15 cellular contexts compared by ENCODE assay signal in genomic region chr7:18895456-18895855, GRCh38.
DNase-seq lines count a peak whose midpoint lies in the region; ATAC-seq, FAIRE-seq and TF ChIP-seq lines count a peak whose summit lies in the region.
"Had no signal": no experiment of that assay in that cellular context is flagged by ENCODE, and none has a peak within 500 bp of the region (broad histone marks: within the 10 kb centered on the region; RNA-seq: fewer than 3 reads in every experiment).

No MANE protein-coding gene starts in this region.

- peak; percentile 21 for FAIRE-seq in endothelial cell of umbilical vein (lab: Jason Lieb, UNC)

- no peak overlapping the region for H3K23ac ChIP-seq in neuronal stem cell (ENCODE audit: low read depth, low read length, poor library complexity)

- H3K36me3 ChIP-seq in PC-3 (ENCODE audit: low read depth, low read length) (no peaks in the 10 kb centered on the region), endothelial cell of umbilical vein (ENCODE audit: control insufficient read depth in 2 of 2, extremely low read depth in 1 of 2, insufficient read depth in 2 of 2, low read length in 2 of 2) (no peaks in the 10 kb centered on the region), neuronal stem cell (replicated peaks in 1 of 2; ENCODE audit: control insufficient read depth in 2 of 2, insufficient read depth in 2 of 2, low read length in 2 of 2) (no peaks in the 10 kb centered on the region)
- H3K36me3 ChIP-seq: ascending aorta, neural progenitor cell, uterus had no signal

- peak overlapping the region; percentile 64 for H3K4me3 ChIP-seq in PC-3 (ENCODE audit: low read length)
- H3K4me3 ChIP-seq in endothelial cell of umbilical vein (replicated peaks in 1 of 3; ENCODE audit: insufficient read depth in 1 of 3, low read depth in 1 of 3, low read length in 3 of 3) = no peak overlapping the region
- H3K4me3 ChIP-seq in neuronal stem cell (ENCODE audit: low read length in 2 of 2) = no peak overlapping the region
- H3K4me3 ChIP-seq: ascending aorta, GM23338, neural progenitor cell, uterus had no signal

- no peak for TF ChIP-seq CTCF in PC-3 (conservative IDR thresholded peaks at IDR 0.05; ENCODE audit: low read depth, low read length)
- no peak for TF ChIP-seq CTCF in endothelial cell of umbilical vein (IDR thresholded peaks at IDR 0.05; ENCODE audit: extremely low read depth in 1 of 2, insufficient read depth in 1 of 2, low read depth in 1 of 2, low read length in 2 of 2)

- H3K14ac ChIP-seq in neuronal stem cell (ENCODE audit: low read length) = no peak overlapping the region

- H3K9me3 ChIP-seq in PC-3 (ENCODE audit: low read length) (no peaks in the 10 kb centered on the region), endothelial cell of umbilical vein (replicated peaks; ENCODE audit: control insufficient read depth, insufficient read depth, low read length) (no peaks in the 10 kb centered on the region), neuronal stem cell (replicated peaks in 1 of 2; ENCODE audit: control insufficient read depth in 2 of 2, insufficient read depth in 1 of 2, low read depth in 1 of 2, low read length in 2 of 2) (no peaks in the 10 kb centered on the region)
- H3K9me3 ChIP-seq: ascending aorta, uterus had no signal

- H3K27ac ChIP-seq in PC-3 (ENCODE audit: low read length) (peak overlapping the region; percentile 84), endothelial cell of umbilical vein (ENCODE audit: insufficient read depth, low read depth, low read length) (peak overlapping the region; percentile 65), neuronal stem cell (replicated peaks; ENCODE audit: low read length) (no peak overlapping the region)
- H3K27ac ChIP-seq: ascending aorta, neural progenitor cell, uterus had no signal

- no CpG with 5 or more reads among the region's 3 CpGs for WGBS in neuronal stem cell (ENCODE audit: extremely low coverage in 2 of 2, insufficient read length in 2 of 2, insufficient replicate concordance in 1 of 2), 2 donors

- peaks cover 54% of the 10 kb centered on the region for H3K4me1 ChIP-seq in PC-3 (ENCODE audit: insufficient read depth, low read length)
- H3K4me1 ChIP-seq in endothelial cell of umbilical vein (ENCODE audit: control insufficient read depth, extremely low read depth, insufficient read depth, low read length) = peaks cover 14% of the 10 kb centered on the region
- peaks cover 0 to 2% of the 10 kb centered on the region in 2 donors for H3K4me1 ChIP-seq in neuronal stem cell (ENCODE audit: control insufficient read depth in 2 of 2, insufficient read depth in 1 of 2, low read depth in 1 of 2, low read length in 2 of 2)
- H3K4me1 ChIP-seq: neural progenitor cell, uterus had no signal

- H3K9me2 ChIP-seq in PC-3 (replicated peaks; ENCODE audit: low read length) = no peaks in the 10 kb centered on the region

- POLR2A ChIA-PET in PC-3 (lab: Charles Lee; ENCODE audit: unreplicated experiment) (no interaction called here), endothelial cell of umbilical vein (lab: Charles Lee) (no interaction called here)

- no peaks in the 10 kb centered on the region for H3K9me1 ChIP-seq in endothelial cell of umbilical vein (replicated peaks; ENCODE audit: control insufficient read depth, extremely low read depth, insufficient read depth, low read length)

- DNase-seq in COLO829 (ENCODE audit: low spot score) = peak; percentile 66
- peak; percentile 89 for DNase-seq in PC-3
- peak; percentile 75 for DNase-seq in endothelial cell of umbilical vein (ENCODE audit: low read depth, low spot score)
- DNase-seq in neuronal stem cell (ENCODE audit: low spot score) = no peak
- DNase-seq in mesenteric fat pad (ENCODE audit: low spot score) = no peak
- DNase-seq: erythroblast; NCI-H1930; stimulated activated CD8-positive, alpha-beta memory T cell treated with anti-CD3 and anti-CD28 coated beads, Interleukin-4, amount 100 ng/mL, for 48 hours; uterus had no signal

- intact Hi-C loops in PC-3 (cut with micrococcal nuclease) = loop anchor here (2.0 to 10.0 kb wide), 7 partner anchors 17 to 541 kb away; partner anchors contain the start of gene TWIST1
- intact Hi-C loops in endothelial cell of umbilical vein (cut with micrococcal nuclease) = loop anchor here (5.0 kb wide), 1 partner anchor 228 kb away; no protein-coding TSS in a partner anchor

- no peak overlapping the region for H2BK15ac ChIP-seq in neuronal stem cell (ENCODE audit: low read length)

- dilution Hi-C loops in endothelial cell of umbilical vein (cut with MboI; ENCODE audit: extremely low pct_ligation_motif_present, low sequenced_read_pairs) = no loop called here

- no peak overlapping the region for H4K91ac ChIP-seq in neuronal stem cell (ENCODE audit: low read depth, low read length, poor library complexity)

- H2AFZ ChIP-seq in PC-3 (ENCODE audit: low read length) = peak overlapping the region; percentile 67
- H2AFZ ChIP-seq in endothelial cell of umbilical vein (ENCODE audit: low read depth, low read length) = peak overlapping the region; percentile 69
- peak overlapping the region; percentile 6 for H2AFZ ChIP-seq in neuronal stem cell (ENCODE audit: low read length)
- H2AFZ ChIP-seq: GM23338, neural progenitor cell had no signal

- H4K8ac ChIP-seq in neuronal stem cell (ENCODE audit: low read depth, low read length) = no peak overlapping the region

- no peak overlapping the region for H2BK120ac ChIP-seq in neuronal stem cell (ENCODE audit: low read depth, low read length)

- no peak overlapping the region for H2BK12ac ChIP-seq in neuronal stem cell (ENCODE audit: low read length)

- H3K79me2 ChIP-seq in PC-3 (ENCODE audit: low read length) = no peaks in the 10 kb centered on the region
- H3K79me2 ChIP-seq in endothelial cell of umbilical vein (ENCODE audit: control insufficient read depth, insufficient read depth, low read length) = no peaks in the 10 kb centered on the region

- no peaks in the 10 kb centered on the region for H3K79me1 ChIP-seq in neuronal stem cell (ENCODE audit: low read depth, low read length)

- no peaks in the 10 kb centered on the region for H3K27me3 ChIP-seq in PC-3 (ENCODE audit: low read length)
- no peaks in the 10 kb centered on the region for H3K27me3 ChIP-seq in endothelial cell of umbilical vein (ENCODE audit: control insufficient read depth in 2 of 2, insufficient read depth in 2 of 2, low read length in 2 of 2)
- H3K27me3 ChIP-seq in neuronal stem cell (ENCODE audit: control insufficient read depth in 3 of 3, insufficient read depth in 3 of 3, low read depth in 1 of 3, low read length in 3 of 3) = no peaks in the 10 kb centered on the region
- H3K27me3 ChIP-seq: ascending aorta, neural progenitor cell, uterus had no signal

- H3K4me2 ChIP-seq in PC-3 (ENCODE audit: low read length) (peak overlapping the region; percentile 86), endothelial cell of umbilical vein (ENCODE audit: insufficient read depth, low read length) (peak overlapping the region; percentile 81), neuronal stem cell (ENCODE audit: insufficient read depth, low read length, poor library complexity, severe bottlenecking) (no peak overlapping the region)
- H3K4me2 ChIP-seq: GM23338, neural progenitor cell had no signal

- no peaks in the 10 kb centered on the region for H4K20me1 ChIP-seq in PC-3 (ENCODE audit: low read length)
- no peaks in the 10 kb centered on the region for H4K20me1 ChIP-seq in endothelial cell of umbilical vein (replicated peaks; ENCODE audit: control insufficient read depth, extremely low read depth, insufficient read depth, low read length)

- H3K18ac ChIP-seq in neuronal stem cell (ENCODE audit: low read length) = no peak overlapping the region

- TF ChIP-seq POLR2A in endothelial cell of umbilical vein (IDR thresholded peaks at IDR 0.05; ENCODE audit: low read depth, low read length) = no peak

- peak; percentile 80 for ATAC-seq in PC-3
- ATAC-seq in HG03159 (IDR thresholded peaks at IDR 0.05; ENCODE audit: unreplicated experiment) = no peak
- no peak for ATAC-seq in HG02623 (IDR thresholded peaks at IDR 0.05; ENCODE audit: unreplicated experiment)
- ATAC-seq in GM18907 (IDR thresholded peaks at IDR 0.05; ENCODE audit: unreplicated experiment) = no peak
- ATAC-seq: GM23338 had no signal

- BruUV-seq in PC-3 (replicated peaks; lab: Mats Ljungman, UMichigan) = no TSS peak
- BruUV-seq in endothelial cell of umbilical vein (replicated peaks; lab: Mats Ljungman, UMichigan) = no TSS peak

- no peaks in the 10 kb centered on the region for H3F3A ChIP-seq in PC-3 (ENCODE audit: low read length, unreplicated experiment)

- no peak overlapping the region for H2AK5ac ChIP-seq in neuronal stem cell (ENCODE audit: low read depth, low read length)

- H3K9ac ChIP-seq in PC-3 (ENCODE audit: low read length) = peak overlapping the region; percentile 33
- H3K9ac ChIP-seq in endothelial cell of umbilical vein (replicated peaks; ENCODE audit: extremely low read depth, insufficient read depth, low read length) = peak overlapping the region; percentile 20
- no peak overlapping the region for H3K9ac ChIP-seq in neuronal stem cell (ENCODE audit: low read depth, low read length, poor library complexity)
- H3K9ac ChIP-seq: neural progenitor cell had no signal

- H3K4ac ChIP-seq in neuronal stem cell (ENCODE audit: low read length) = no peak overlapping the region

- H2BK5ac ChIP-seq in neuronal stem cell (ENCODE audit: low read length) = no peak overlapping the region

- CTCF ChIA-PET in PC-3 (lab: Charles Lee) = interaction anchor here (0.5 to 0.8 kb wide), 3 partner anchors 12 to 202 kb away, joined by 3 to 5 read pairs (median 3); no protein-coding TSS in a partner anchor
- CTCF ChIA-PET in endothelial cell of umbilical vein (lab: Charles Lee) = interaction anchor here (1.2 to 2.0 kb wide), 6 partner anchors 12 to 542 kb away, joined by 3 to 7 read pairs (median 5); no protein-coding TSS in a partner anchor

TF ChIP-seq in endothelial cell of umbilical vein, 7 proteins besides CTCF, POLR2A, EP300 and RAD21:
- TF ChIP-seq JUN (IDR thresholded peaks at IDR 0.05; ENCODE audit: borderline replicate concordance, insufficient read depth, insufficient read length, low read depth) (peak; percentile 95), MAX (IDR thresholded peaks at IDR 0.05; ENCODE audit: insufficient read depth, insufficient read length) (no peak), GATA2 (IDR thresholded peaks at IDR 0.05; ENCODE audit: insufficient read depth, insufficient read length, low read depth, low read length) (no peak), FOS (IDR thresholded peaks at IDR 0.05; ENCODE audit: borderline replicate concordance, insufficient read depth, low read length) (peak; percentile 98), POLR2AphosphoS5 (IDR thresholded peaks at IDR 0.05; ENCODE audit: insufficient read depth, low read depth, low read length) (no peak)
TF ChIP-seq in endothelial cell of umbilical vein: peak in this region for 2.

Comparison
In these comparisons a context has a peak if more than half of its experiments do, and no peak if none do; other contexts are left out.
1. DNase-seq: peak in COLO829 (single experiment), PC-3 (single experiment) and endothelial cell of umbilical vein (single experiment); none in neuronal stem cell (single experiment) and mesenteric fat pad (single experiment).
2. H2AFZ ChIP-seq: peak in every context shown above with its lines; median percentile 69 in endothelial cell of umbilical vein; 67 in PC-3; 6 in neuronal stem cell.